1 cellular context compared by ENCODE assay signal in the genomic region with DNA sequence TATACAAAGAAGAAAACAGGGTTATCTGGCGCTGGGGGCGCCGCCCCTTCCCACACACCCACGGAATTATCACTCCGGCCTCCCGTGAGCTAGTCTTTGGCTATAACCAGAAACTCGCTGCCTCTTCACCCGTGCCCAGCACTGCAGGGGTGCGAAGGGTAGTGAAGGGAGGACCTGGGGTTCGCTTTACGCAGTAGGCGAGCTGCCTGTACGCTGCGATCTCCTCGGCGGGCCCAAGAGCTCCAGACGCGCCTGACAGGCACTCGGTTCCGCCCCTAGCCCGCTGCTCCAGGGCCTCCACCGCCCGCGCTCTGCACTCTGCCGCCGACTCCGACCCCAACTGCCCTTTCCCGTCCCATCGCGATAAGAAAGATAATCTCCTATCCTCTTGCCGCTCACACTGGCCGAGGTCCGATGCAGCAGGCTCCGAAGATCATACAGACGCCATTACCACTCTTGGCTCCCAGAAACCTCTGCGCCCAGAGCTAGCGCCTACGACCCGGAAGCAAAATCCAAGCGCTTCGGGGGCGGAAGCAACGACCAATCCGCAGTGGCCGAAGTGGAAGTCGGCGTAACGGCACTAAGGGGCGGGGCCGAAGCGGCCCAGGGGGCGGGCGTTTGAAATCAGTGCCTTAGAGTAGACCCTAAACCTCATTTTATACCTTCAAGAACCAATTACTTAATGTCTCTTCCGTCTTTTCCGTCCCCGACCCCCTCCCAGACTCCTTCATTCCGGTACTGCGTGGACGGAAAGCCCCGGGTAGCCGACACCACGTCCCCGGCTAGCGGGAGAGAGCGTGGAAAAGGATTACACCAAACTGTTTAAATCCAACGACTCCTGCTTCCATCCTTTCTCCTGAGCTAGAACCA.
TF ChIP-seq lines count a peak whose summit lies in the region.

A gene (minus strand): TSS at position 458 of the 870 bp plus-strand sequence. CDS start 1,371 bp downstream, outside the sequence.
A gene (plus strand): TSS at position 611 of the 870 bp plus-strand sequence. CDS start 23,664 bp downstream, outside the sequence.

TF ChIP-seq in K562, 482 proteins besides CTCF, POLR2A, EP300 and RAD21 (continued from another document and continues in another):
- TF ChIP-seq, protein P1, sequence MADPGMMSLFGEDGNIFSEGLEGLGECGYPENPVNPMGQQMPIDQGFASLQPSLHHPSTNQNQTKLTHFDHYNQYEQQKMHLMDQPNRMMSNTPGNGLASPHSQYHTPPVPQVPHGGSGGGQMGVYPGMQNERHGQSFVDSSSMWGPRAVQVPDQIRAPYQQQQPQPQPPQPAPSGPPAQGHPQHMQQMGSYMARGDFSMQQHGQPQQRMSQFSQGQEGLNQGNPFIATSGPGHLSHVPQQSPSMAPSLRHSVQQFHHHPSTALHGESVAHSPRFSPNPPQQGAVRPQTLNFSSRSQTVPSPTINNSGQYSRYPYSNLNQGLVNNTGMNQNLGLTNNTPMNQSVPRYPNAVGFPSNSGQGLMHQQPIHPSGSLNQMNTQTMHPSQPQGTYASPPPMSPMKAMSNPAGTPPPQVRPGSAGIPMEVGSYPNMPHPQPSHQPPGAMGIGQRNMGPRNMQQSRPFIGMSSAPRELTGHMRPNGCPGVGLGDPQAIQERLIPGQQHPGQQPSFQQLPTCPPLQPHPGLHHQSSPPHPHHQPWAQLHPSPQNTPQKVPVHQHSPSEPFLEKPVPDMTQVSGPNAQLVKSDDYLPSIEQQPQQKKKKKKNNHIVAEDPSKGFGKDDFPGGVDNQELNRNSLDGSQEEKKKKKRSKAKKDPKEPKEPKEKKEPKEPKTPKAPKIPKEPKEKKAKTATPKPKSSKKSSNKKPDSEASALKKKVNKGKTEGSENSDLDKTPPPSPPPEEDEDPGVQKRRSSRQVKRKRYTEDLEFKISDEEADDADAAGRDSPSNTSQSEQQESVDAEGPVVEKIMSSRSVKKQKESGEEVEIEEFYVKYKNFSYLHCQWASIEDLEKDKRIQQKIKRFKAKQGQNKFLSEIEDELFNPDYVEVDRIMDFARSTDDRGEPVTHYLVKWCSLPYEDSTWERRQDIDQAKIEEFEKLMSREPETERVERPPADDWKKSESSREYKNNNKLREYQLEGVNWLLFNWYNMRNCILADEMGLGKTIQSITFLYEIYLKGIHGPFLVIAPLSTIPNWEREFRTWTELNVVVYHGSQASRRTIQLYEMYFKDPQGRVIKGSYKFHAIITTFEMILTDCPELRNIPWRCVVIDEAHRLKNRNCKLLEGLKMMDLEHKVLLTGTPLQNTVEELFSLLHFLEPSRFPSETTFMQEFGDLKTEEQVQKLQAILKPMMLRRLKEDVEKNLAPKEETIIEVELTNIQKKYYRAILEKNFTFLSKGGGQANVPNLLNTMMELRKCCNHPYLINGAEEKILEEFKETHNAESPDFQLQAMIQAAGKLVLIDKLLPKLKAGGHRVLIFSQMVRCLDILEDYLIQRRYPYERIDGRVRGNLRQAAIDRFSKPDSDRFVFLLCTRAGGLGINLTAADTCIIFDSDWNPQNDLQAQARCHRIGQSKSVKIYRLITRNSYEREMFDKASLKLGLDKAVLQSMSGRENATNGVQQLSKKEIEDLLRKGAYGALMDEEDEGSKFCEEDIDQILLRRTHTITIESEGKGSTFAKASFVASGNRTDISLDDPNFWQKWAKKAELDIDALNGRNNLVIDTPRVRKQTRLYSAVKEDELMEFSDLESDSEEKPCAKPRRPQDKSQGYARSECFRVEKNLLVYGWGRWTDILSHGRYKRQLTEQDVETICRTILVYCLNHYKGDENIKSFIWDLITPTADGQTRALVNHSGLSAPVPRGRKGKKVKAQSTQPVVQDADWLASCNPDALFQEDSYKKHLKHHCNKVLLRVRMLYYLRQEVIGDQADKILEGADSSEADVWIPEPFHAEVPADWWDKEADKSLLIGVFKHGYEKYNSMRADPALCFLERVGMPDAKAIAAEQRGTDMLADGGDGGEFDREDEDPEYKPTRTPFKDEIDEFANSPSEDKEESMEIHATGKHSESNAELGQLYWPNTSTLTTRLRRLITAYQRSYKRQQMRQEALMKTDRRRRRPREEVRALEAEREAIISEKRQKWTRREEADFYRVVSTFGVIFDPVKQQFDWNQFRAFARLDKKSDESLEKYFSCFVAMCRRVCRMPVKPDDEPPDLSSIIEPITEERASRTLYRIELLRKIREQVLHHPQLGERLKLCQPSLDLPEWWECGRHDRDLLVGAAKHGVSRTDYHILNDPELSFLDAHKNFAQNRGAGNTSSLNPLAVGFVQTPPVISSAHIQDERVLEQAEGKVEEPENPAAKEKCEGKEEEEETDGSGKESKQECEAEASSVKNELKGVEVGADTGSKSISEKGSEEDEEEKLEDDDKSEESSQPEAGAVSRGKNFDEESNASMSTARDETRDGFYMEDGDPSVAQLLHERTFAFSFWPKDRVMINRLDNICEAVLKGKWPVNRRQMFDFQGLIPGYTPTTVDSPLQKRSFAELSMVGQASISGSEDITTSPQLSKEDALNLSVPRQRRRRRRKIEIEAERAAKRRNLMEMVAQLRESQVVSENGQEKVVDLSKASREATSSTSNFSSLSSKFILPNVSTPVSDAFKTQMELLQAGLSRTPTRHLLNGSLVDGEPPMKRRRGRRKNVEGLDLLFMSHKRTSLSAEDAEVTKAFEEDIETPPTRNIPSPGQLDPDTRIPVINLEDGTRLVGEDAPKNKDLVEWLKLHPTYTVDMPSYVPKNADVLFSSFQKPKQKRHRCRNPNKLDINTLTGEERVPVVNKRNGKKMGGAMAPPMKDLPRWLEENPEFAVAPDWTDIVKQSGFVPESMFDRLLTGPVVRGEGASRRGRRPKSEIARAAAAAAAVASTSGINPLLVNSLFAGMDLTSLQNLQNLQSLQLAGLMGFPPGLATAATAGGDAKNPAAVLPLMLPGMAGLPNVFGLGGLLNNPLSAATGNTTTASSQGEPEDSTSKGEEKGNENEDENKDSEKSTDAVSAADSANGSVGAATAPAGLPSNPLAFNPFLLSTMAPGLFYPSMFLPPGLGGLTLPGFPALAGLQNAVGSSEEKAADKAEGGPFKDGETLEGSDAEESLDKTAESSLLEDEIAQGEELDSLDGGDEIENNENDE (IDR thresholded peaks at IDR 0.05; ENCODE audit: low read depth, low read length) = no peak
- no peak for TF ChIP-seq TCFL5 (CRISPR knock-in tag; conservative IDR thresholded peaks at IDR 0.05)
- TF ChIP-seq, protein P2, sequence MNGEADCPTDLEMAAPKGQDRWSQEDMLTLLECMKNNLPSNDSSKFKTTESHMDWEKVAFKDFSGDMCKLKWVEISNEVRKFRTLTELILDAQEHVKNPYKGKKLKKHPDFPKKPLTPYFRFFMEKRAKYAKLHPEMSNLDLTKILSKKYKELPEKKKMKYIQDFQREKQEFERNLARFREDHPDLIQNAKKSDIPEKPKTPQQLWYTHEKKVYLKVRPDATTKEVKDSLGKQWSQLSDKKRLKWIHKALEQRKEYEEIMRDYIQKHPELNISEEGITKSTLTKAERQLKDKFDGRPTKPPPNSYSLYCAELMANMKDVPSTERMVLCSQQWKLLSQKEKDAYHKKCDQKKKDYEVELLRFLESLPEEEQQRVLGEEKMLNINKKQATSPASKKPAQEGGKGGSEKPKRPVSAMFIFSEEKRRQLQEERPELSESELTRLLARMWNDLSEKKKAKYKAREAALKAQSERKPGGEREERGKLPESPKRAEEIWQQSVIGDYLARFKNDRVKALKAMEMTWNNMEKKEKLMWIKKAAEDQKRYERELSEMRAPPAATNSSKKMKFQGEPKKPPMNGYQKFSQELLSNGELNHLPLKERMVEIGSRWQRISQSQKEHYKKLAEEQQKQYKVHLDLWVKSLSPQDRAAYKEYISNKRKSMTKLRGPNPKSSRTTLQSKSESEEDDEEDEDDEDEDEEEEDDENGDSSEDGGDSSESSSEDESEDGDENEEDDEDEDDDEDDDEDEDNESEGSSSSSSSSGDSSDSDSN (IDR thresholded peaks at IDR 0.05; ENCODE audit: borderline replicate concordance in 1 of 2, low read depth in 2 of 2, low read length in 2 of 2) = 0 out of 4 replicates have a peak, but pooled peaks of 1 of the 2 experiments have one; percentile 40
- peak; percentile 7 for TF ChIP-seq RBM25 (IDR thresholded peaks at IDR 0.05; ENCODE audit: low read depth, low read length, severe bottlenecking)
- TF ChIP-seq ZNF121 (CRISPR knock-in tag; conservative IDR thresholded peaks at IDR 0.05) = no peak
- TF ChIP-seq PHF8 (IDR thresholded peaks at IDR 0.05; ENCODE audit: borderline replicate concordance, low read length) = peak; percentile 95
- no peak for TF ChIP-seq NELFE (IDR thresholded peaks at IDR 0.05; ENCODE audit: insufficient read depth, insufficient read length)
- no peak for TF ChIP-seq NFE2L1 (tag; IDR thresholded peaks at IDR 0.05; ENCODE audit: borderline replicate concordance, low read depth)
- no peak for TF ChIP-seq ZNF778 (CRISPR knock-in tag; IDR thresholded peaks at IDR 0.05)
- peak; percentile 90 for TF ChIP-seq POLR2AphosphoS5 (IDR thresholded peaks at IDR 0.05; ENCODE audit: control insufficient read depth, insufficient read depth, low read depth, low read length)
- no peak for TF ChIP-seq YBX1 (IDR thresholded peaks at IDR 0.05)
- TF ChIP-seq, protein P3, sequence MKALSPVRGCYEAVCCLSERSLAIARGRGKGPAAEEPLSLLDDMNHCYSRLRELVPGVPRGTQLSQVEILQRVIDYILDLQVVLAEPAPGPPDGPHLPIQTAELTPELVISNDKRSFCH (CRISPR knock-in tag; IDR thresholded peaks at IDR 0.05) = no peak
- TF ChIP-seq, protein P3 (tag; IDR thresholded peaks at IDR 0.05) = no peak
- TF ChIP-seq ESRRB (CRISPR knock-in tag; IDR thresholded peaks at IDR 0.05; ENCODE audit: borderline replicate concordance) = no peak
- no peak for TF ChIP-seq SAFB (IDR thresholded peaks at IDR 0.05; ENCODE audit: borderline replicate concordance, low read depth, low read length)
- no peak for TF ChIP-seq LEF1 (IDR thresholded peaks at IDR 0.05)
- TF ChIP-seq, protein P4, sequence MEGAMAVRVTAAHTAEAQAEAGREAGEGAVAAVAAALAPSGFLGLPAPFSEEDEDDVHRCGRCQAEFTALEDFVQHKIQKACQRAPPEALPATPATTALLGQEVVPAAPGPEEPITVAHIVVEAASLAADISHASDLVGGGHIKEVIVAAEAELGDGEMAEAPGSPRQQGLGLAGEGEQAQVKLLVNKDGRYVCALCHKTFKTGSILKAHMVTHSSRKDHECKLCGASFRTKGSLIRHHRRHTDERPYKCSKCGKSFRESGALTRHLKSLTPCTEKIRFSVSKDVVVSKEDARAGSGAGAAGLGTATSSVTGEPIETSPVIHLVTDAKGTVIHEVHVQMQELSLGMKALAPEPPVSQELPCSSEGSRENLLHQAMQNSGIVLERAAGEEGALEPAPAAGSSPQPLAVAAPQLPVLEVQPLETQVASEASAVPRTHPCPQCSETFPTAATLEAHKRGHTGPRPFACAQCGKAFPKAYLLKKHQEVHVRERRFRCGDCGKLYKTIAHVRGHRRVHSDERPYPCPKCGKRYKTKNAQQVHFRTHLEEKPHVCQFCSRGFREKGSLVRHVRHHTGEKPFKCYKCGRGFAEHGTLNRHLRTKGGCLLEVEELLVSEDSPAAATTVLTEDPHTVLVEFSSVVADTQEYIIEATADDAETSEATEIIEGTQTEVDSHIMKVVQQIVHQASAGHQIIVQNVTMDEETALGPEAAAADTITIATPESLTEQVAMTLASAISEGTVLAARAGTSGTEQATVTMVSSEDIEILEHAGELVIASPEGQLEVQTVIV (CRISPR knock-in tag; IDR thresholded peaks at IDR 0.05; ENCODE audit: borderline replicate concordance) = no peak
- no peak for TF ChIP-seq STAT5A (IDR thresholded peaks at IDR 0.05; ENCODE audit: borderline replicate concordance, low read length)
- TF ChIP-seq POLR2H (tag; IDR thresholded peaks at IDR 0.05; ENCODE audit: low read depth) = peak; percentile 72
- no peak for TF ChIP-seq SMARCA4 (IDR thresholded peaks at IDR 0.05)
- no peak for TF ChIP-seq CHD4 (IDR thresholded peaks at IDR 0.05; ENCODE audit: insufficient read depth, insufficient replicate concordance, low read depth, low read length, poor library complexity, severe bottlenecking)
- TF ChIP-seq TRIM24 (IDR thresholded peaks at IDR 0.05) = no peak
- TF ChIP-seq BHLHE40 (IDR thresholded peaks at IDR 0.05; ENCODE audit: low read length) = no peak
- no peak for TF ChIP-seq ATF1 (CRISPR knock-in tag; IDR thresholded peaks at IDR 0.05)
- peak; percentile 76 for TF ChIP-seq ATF1 (tag; IDR thresholded peaks at IDR 0.05)
- TF ChIP-seq, protein P5, sequence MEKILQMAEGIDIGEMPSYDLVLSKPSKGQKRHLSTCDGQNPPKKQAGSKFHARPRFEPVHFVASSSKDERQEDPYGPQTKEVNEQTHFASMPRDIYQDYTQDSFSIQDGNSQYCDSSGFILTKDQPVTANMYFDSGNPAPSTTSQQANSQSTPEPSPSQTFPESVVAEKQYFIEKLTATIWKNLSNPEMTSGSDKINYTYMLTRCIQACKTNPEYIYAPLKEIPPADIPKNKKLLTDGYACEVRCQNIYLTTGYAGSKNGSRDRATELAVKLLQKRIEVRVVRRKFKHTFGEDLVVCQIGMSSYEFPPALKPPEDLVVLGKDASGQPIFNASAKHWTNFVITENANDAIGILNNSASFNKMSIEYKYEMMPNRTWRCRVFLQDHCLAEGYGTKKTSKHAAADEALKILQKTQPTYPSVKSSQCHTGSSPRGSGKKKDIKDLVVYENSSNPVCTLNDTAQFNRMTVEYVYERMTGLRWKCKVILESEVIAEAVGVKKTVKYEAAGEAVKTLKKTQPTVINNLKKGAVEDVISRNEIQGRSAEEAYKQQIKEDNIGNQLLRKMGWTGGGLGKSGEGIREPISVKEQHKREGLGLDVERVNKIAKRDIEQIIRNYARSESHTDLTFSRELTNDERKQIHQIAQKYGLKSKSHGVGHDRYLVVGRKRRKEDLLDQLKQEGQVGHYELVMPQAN (IDR thresholded peaks at IDR 0.05; ENCODE audit: borderline replicate concordance) = peak; percentile 51
- TF ChIP-seq, protein P6, sequence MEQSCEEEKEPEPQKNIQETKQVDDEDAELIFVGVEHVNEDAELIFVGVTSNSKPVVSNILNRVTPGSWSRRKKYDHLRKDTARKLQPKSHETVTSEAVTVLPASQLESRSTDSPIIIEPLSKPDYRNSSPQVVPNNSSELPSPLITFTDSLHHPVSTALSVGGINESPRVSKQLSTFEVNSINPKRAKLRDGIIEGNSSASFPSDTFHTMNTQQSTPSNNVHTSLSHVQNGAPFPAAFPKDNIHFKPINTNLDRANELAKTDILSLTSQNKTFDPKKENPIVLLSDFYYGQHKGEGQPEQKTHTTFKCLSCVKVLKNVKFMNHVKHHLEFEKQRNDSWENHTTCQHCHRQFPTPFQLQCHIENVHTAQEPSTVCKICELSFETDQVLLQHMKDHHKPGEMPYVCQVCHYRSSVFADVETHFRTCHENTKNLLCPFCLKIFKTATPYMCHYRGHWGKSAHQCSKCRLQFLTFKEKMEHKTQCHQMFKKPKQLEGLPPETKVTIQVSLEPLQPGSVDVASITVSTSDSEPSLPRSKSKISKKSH (CRISPR knock-in tag; IDR thresholded peaks at IDR 0.05) = no peak
- TF ChIP-seq, protein P7, sequence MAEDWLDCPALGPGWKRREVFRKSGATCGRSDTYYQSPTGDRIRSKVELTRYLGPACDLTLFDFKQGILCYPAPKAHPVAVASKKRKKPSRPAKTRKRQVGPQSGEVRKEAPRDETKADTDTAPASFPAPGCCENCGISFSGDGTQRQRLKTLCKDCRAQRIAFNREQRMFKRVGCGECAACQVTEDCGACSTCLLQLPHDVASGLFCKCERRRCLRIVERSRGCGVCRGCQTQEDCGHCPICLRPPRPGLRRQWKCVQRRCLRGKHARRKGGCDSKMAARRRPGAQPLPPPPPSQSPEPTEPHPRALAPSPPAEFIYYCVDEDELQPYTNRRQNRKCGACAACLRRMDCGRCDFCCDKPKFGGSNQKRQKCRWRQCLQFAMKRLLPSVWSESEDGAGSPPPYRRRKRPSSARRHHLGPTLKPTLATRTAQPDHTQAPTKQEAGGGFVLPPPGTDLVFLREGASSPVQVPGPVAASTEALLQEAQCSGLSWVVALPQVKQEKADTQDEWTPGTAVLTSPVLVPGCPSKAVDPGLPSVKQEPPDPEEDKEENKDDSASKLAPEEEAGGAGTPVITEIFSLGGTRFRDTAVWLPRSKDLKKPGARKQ (CRISPR knock-in tag; IDR thresholded peaks at IDR 0.05) = no peak
- no peak for TF ChIP-seq STAG1 (CRISPR knock-in tag; IDR thresholded peaks at IDR 0.05; ENCODE audit: borderline replicate concordance)
- TF ChIP-seq ZNF274 (IDR thresholded peaks at IDR 0.05; ENCODE audit: borderline replicate concordance, low read depth, low read length) = no peak
- no peak for TF ChIP-seq TCF7 (IDR thresholded peaks at IDR 0.05; ENCODE audit: borderline replicate concordance)
